In the genomic region with DNA sequence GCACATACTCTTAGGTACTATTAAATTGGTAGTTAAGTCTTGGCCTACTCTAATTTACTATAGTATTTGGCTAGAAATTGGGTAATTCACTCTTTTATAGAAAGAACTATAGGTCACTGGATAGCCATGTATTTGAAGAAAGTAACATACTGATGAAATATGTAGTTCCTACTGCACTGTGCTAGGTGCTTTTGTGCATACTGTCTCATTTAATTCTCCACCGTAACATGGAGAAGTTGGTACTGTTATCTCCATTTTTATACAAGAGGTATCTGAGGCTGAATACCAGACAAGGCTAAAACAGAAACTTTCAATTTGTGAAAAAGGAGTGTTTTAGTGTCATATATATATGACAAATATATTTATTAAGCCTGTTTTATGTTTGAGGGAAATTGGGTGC, we compare ENCODE assay signal across 1 cellular context.
TF ChIP-seq lines count a peak whose summit lies in the region.

No MANE protein-coding gene starts in this region.

TF ChIP-seq in HepG2, 621 proteins besides CTCF, POLR2A, EP300 and RAD21:
- TF ChIP-seq HOXA9 (CRISPR knock-in tag; IDR thresholded peaks at IDR 0.05; ENCODE audit: borderline replicate concordance) (no peak), ATF1 (CRISPR knock-in tag; IDR thresholded peaks at IDR 0.05) (0 out of 2 replicates have a peak, but pooled peaks have one; percentile 17), SP5 (CRISPR knock-in tag; IDR thresholded peaks at IDR 0.05; ENCODE audit: borderline replicate concordance, low read depth) (no peak)
